Comparison of ENCODE assay signal across 27 cellular contexts in genomic region chr6:37926661-37927060, GRCh38.
"Had no signal": no experiment of that assay in that cellular context is flagged by ENCODE, and none has a peak within 500 bp of the region (broad histone marks: within the 10 kb centered on the region; RNA-seq: fewer than 3 reads in every experiment).

No MANE protein-coding gene starts in this region.

- H3K4me2 ChIP-seq: smooth muscle cell had no signal

- FAIRE-seq: islet of Langerhans, kidney, pancreas, urothelium cell line had no signal

- H3K27me3 ChIP-seq: pancreas, stomach, testis, thyroid gland, upper lobe of right lung had no signal

- H3K9me3 ChIP-seq: lower lobe of right lung, pancreas, prostate gland, stomach, testis, thyroid gland, upper lobe of right lung had no signal

- DNase-seq: head of caudate nucleus; hippocampal formation; immature natural killer cell; kidney; left ventricle myocardium superior; lower lobe of right lung; mammary epithelial cell; mesenchymal stem cell; naive thymus-derived CD8-positive, alpha-beta T cell; nucleus accumbens; pancreas; retina; right cardiac atrium; stimulated activated CD4-positive, alpha-beta T cell treated with anti-CD3 and anti-CD28 coated beads, Interleukin-1b, Interleukin-23, amount 100 ng/mL, for 48 hours; stimulated activated CD4-positive, alpha-beta T cell treated with anti-CD3 and anti-CD28 coated beads, Interleukin-2, amount 100 ng/mL, for 48 hours; stimulated activated CD4-positive, alpha-beta T cell treated with anti-CD3 and anti-CD28 coated beads, Interleukin-4, amount 100 ng/mL, for 4 hours; stimulated activated CD8-positive, alpha-beta memory T cell treated with anti-CD3 and anti-CD28 coated beads, Interleukin-4, amount 100 ng/mL, for 48 hours; stimulated activated naive CD4-positive, alpha-beta T cell treated with Interleukin-2 at 50 U/mL for 16 hours; stomach; testis; thyroid gland; upper lobe of right lung had no signal

- H3K36me3 ChIP-seq: lower lobe of right lung, pancreas, prostate gland, stomach, thyroid gland, upper lobe of right lung had no signal

- H3K4me3 ChIP-seq: lower lobe of right lung, pancreas, prostate gland, smooth muscle cell, stomach, testis, thyroid gland, upper lobe of right lung had no signal

- H3K4me1 ChIP-seq: lower lobe of right lung, prostate gland, upper lobe of right lung had no signal

- ATAC-seq: left ventricle myocardium superior; lower lobe of right lung; naive thymus-derived CD8-positive, alpha-beta T cell; pancreas; right cardiac atrium; stimulated activated memory B cell treated with anti-CD40 and anti-IgM and Interleukin-4, amounts not matched to agents 10 μg/mL and 1 μg/mL and 100 μg/mL, for 72 hours; upper lobe of right lung had no signal

- H3K27ac ChIP-seq: lower lobe of right lung, pancreas, prostate gland, stomach, testis, thyroid gland, upper lobe of right lung had no signal
